ENCODE assay signal across 19 cellular contexts in the genomic region with DNA sequence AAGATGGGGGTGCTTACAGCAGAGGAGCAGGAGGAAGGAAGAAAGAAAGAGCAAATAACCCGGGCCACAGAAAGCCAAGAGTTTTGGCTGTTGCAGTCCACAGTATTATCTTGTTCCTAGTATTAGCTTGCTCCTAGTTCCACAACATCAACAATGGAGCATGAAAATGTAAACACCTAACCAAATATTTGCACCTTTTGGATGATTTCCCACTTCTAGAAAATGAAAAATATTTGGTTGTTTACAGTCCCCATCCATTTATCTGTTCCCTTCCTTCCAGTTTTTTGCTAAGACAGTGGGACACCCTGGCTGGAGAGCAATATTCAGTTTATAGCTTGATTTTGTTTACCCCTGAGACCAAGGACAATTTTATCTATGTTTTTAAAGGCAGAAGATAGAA. TPM values are rescaled to one million over a fixed set of nuclear protein-coding genes. Genes with fewer than 3 reads are reported as not detected.
DNase-seq lines count a peak whose midpoint lies in the region; ATAC-seq and TF ChIP-seq lines count a peak whose summit lies in the region.
"Had no signal": no experiment of that assay in that cellular context is flagged by ENCODE, and none has a peak within 500 bp of the region (broad histone marks: within the 10 kb centered on the region; RNA-seq: fewer than 3 reads in every experiment).

No MANE protein-coding gene starts in this region.

- H3K27ac ChIP-seq in C4-2B (peak overlapping the region; percentile 70), IMR-90 (ENCODE audit: insufficient read depth, low read length) (no peak overlapping the region), mesendoderm (ENCODE audit: low read depth, low read length) (no peak overlapping the region)
- H3K27ac ChIP-seq: A549, KMS-11, RWPE1 had no signal

- no peak overlapping the region for H2BK15ac ChIP-seq in IMR-90 (ENCODE audit: low read depth, low read length)
- peak overlapping the region; percentile 60 for H2BK15ac ChIP-seq in mesendoderm (replicated peaks; ENCODE audit: low read depth)

- TF ChIP-seq CTCF in C4-2B (conservative IDR thresholded peaks at IDR 0.05) (no peak), IMR-90 (conservative IDR thresholded peaks at IDR 0.05; ENCODE audit: low read depth, low read length) (no peak), WTC11 (IDR thresholded peaks at IDR 0.05) (no peak)

- H3K4ac ChIP-seq in IMR-90 (ENCODE audit: low read depth, low read length) (no peak overlapping the region), mesendoderm (ENCODE audit: low read depth, low read length) (no peak overlapping the region)

- H3K23ac ChIP-seq in IMR-90 (ENCODE audit: low read depth, low read length): no peak overlapping the region
- no peak overlapping the region for H3K23ac ChIP-seq in mesendoderm (ENCODE audit: low read length)

- H2AK5ac ChIP-seq in IMR-90 (ENCODE audit: low read depth, low read length): no peak overlapping the region
- no peak overlapping the region for H2AK5ac ChIP-seq in mesendoderm (ENCODE audit: low read length)

- in situ Hi-C loops in IMR-90 (cut with MboI; ENCODE audit: low sequenced_read_pairs): no loop called here

- H3K14ac ChIP-seq in IMR-90 (replicated peaks; ENCODE audit: low read depth, low read length): 0 out of 2 replicates have a peak overlapping the region, but pooled peaks have one; percentile 0

- dilution Hi-C loops in IMR-90 (cut with HindIII; ENCODE audit: low sequenced_read_pairs, unreplicated experiment): no loop called here

- H3K56ac ChIP-seq in IMR-90 (ENCODE audit: extremely low read depth, insufficient read depth, low read length) (no peak overlapping the region), mesendoderm (ENCODE audit: low read length) (peak overlapping the region; percentile 62)

- H3K9me3 Mint-ChIP-seq in WTC11: no peaks in the 10 kb centered on the region; the same call in 1 of the 2 replicates
- H3K9me3 Mint-ChIP-seq: HFFc6 had no signal

- H3K9me3 ChIP-seq in IMR-90 (ENCODE audit: control insufficient read depth, insufficient read depth, low read length): no peaks in the 10 kb centered on the region
- H3K9me3 ChIP-seq: A549 had no signal

- TF ChIP-seq RAD21 in IMR-90 (IDR thresholded peaks at IDR 0.05; ENCODE audit: low read length): no peak

- ATAC-seq in IMR-90 (ENCODE audit: low read depth): no peak; the same call in 1 of the 2 replicates
- ATAC-seq in WTC11: no peak
- no peak for ATAC-seq in GM21447 (IDR thresholded peaks at IDR 0.05; ENCODE audit: unreplicated experiment)
- ATAC-seq: HepG2, PC-3 had no signal

- H3K9me1 ChIP-seq in IMR-90 (ENCODE audit: insufficient read depth, low read length): no peaks in the 10 kb centered on the region

- H2BK5ac ChIP-seq in IMR-90 (ENCODE audit: low read depth, low read length, poor library complexity, severe bottlenecking): no peak overlapping the region
- H2BK5ac ChIP-seq in mesendoderm (ENCODE audit: low read length): no peak overlapping the region

- no peaks in the 10 kb centered on the region for H3K36me3 Mint-ChIP-seq in WTC11

- no peak overlapping the region; the same call in 1 of the 2 replicates for H3K4me2 ChIP-seq in IMR-90 (ENCODE audit: low read depth, low read length)
- H3K4me2 ChIP-seq in mesendoderm (ENCODE audit: low read length): no peak overlapping the region
- H3K4me2 ChIP-seq: A549, KMS-11 had no signal

- no peaks in the 10 kb centered on the region for H4K20me1 ChIP-seq in IMR-90 (ENCODE audit: insufficient read depth, low read length)

- H3K27ac Mint-ChIP-seq in WTC11: peak overlapping the region; percentile 85
- H3K27ac Mint-ChIP-seq: CD4-positive, alpha-beta memory T cell; HFFc6 had no signal

- no peak overlapping the region for H2AK9ac ChIP-seq in IMR-90 (replicated peaks; ENCODE audit: low read depth, low read length, poor library complexity)

- no peak overlapping the region for H4K91ac ChIP-seq in IMR-90 (ENCODE audit: insufficient read depth, low read depth, low read length)

- no peaks in the 10 kb centered on the region for H3K27me3 Mint-ChIP-seq in WTC11 (ENCODE audit: low read depth)
- H3K27me3 Mint-ChIP-seq: CD4-positive, alpha-beta memory T cell had no signal

- H3K79me1 ChIP-seq in IMR-90 (ENCODE audit: low read depth in 1 of 2, low read length in 2 of 2) (no peaks in the 10 kb centered on the region), mesendoderm (ENCODE audit: low read length) (no peaks in the 10 kb centered on the region)

- no peak overlapping the region for H3K4me3 Mint-ChIP-seq in WTC11
- H3K4me3 Mint-ChIP-seq: CD4-positive, alpha-beta memory T cell; HFFc6 had no signal

- no peaks in the 10 kb centered on the region for H3K79me2 ChIP-seq in mesendoderm (ENCODE audit: control insufficient read depth, insufficient read depth, low read length)

- no peaks in the 10 kb centered on the region for H3K27me3 ChIP-seq in IMR-90 (ENCODE audit: control insufficient read depth, insufficient read depth, low read length)
- H3K27me3 ChIP-seq in mesendoderm (ENCODE audit: insufficient read depth, low read length, poor library complexity): no peaks in the 10 kb centered on the region

- no peak overlapping the region for H2BK120ac ChIP-seq in IMR-90 (ENCODE audit: low read depth, low read length)
- no peak overlapping the region for H2BK120ac ChIP-seq in mesendoderm (ENCODE audit: low read depth, low read length)

- intact Hi-C loops in IMR-90 (cut with micrococcal nuclease): no loop called here

- H3K36me3 ChIP-seq in IMR-90 (ENCODE audit: control insufficient read depth, insufficient read depth, low read length) (no peaks in the 10 kb centered on the region), mesendoderm (ENCODE audit: control insufficient read depth, insufficient read depth, low read length) (no peaks in the 10 kb centered on the region)

- H2AFZ ChIP-seq in IMR-90 (replicated peaks; ENCODE audit: low read length, poor library complexity): no peak overlapping the region

- H3K9ac ChIP-seq in IMR-90 (ENCODE audit: low read depth, low read length) (no peak overlapping the region), mesendoderm (ENCODE audit: low read length) (peak overlapping the region; percentile 11)
- H3K9ac ChIP-seq: KMS-11 had no signal

- H4K5ac ChIP-seq in IMR-90 (ENCODE audit: low read depth, low read length): no peak overlapping the region
- H4K5ac ChIP-seq in mesendoderm (ENCODE audit: low read length): no peak overlapping the region

- no peak overlapping the region for H3K4me3 ChIP-seq in IMR-90 (ENCODE audit: insufficient read depth, low read depth, low read length)
- H3K4me3 ChIP-seq in mesendoderm (ENCODE audit: low read length): no peak overlapping the region
- H3K4me3 ChIP-seq: A549 had no signal

- DNase-seq in IMR-90: no peak
- DNase-seq in WTC11 (ENCODE audit: low spot score): no peak
- no peak for DNase-seq in mesendoderm
- no peak for DNase-seq in NCI-H82 treated with DMSO at 0.1 percent for 48 hours (lab: John Stamatoyannopoulos, UW; ENCODE audit: unreplicated experiment)
- no peak for DNase-seq in SIG-M5 treated with dmso at 0.1 percent for 504 hours (lab: John Stamatoyannopoulos, UW; ENCODE audit: unreplicated experiment)
- DNase-seq: CD4-positive, alpha-beta memory T cell; DMS153; HFFc6; NCI-H1417 treated with DMSO at 0.1 percent for 48 hours; NCI-H2081; NCI-H446 treated with DMSO at 0.1 percent for 48 hours; PC-3; SIG-M5 had no signal

- no CpG with 5 or more reads among the region's 1 CpG for WGBS in IMR-90 (ENCODE audit: extremely low coverage in 2 of 2, insufficient read length in 1 of 2), 2 experiments
- no CpG with 5 or more reads among the region's 1 CpG for WGBS in mesendoderm (ENCODE audit: extremely low coverage, insufficient coverage, low lambda C conversion rate)

- peaks cover 43% of the 10 kb centered on the region for H3K4me1 Mint-ChIP-seq in WTC11

- H4K8ac ChIP-seq in IMR-90 (ENCODE audit: low read depth in 2 of 2, low read length in 2 of 2): no peak overlapping the region
- no peak overlapping the region for H4K8ac ChIP-seq in mesendoderm (ENCODE audit: low read depth, low read length)

- H2BK20ac ChIP-seq in IMR-90 (ENCODE audit: low read depth, low read length): no peak overlapping the region

- POLR2A ChIA-PET in IMR-90 (lab: Charles Lee; ENCODE audit: unreplicated experiment): no interaction called here
- POLR2A ChIA-PET in WTC11 (lab: Charles Lee): interaction anchor here (0.6 kb wide), 1 partner anchor 223 kb away, joined by 3 read pairs; no protein-coding TSS in a partner anchor

- TF ChIP-seq POLR2A in IMR-90 (IDR thresholded peaks at IDR 0.05; ENCODE audit: low read depth, low read length): no peak

- BruUV-seq in IMR-90 (replicated peaks; lab: Mats Ljungman, UMichigan): no TSS peak

- no peaks in the 10 kb centered on the region; the same call in 1 of the 2 replicates for H3K4me1 ChIP-seq in IMR-90 (ENCODE audit: control insufficient read depth, insufficient read depth, low read length)
- H3K4me1 ChIP-seq in mesendoderm (ENCODE audit: control insufficient read depth, low read depth, low read length): peaks cover 2% of the 10 kb centered on the region
- H3K4me1 ChIP-seq: A549 had no signal

- CTCF ChIA-PET in IMR-90 (lab: Yijun Ruan, JAX) (interaction anchor here (0.7 kb wide), 1 partner anchor 82 kb away, joined by 5 read pairs; no protein-coding TSS in a partner anchor), WTC11 (lab: Charles Lee) (interaction anchor here (0.6 kb wide), 1 partner anchor 365 kb away, joined by 3 read pairs; no protein-coding TSS in a partner anchor)

- H3K18ac ChIP-seq in IMR-90 (ENCODE audit: low read depth, low read length): no peak overlapping the region
- no peak overlapping the region for H3K18ac ChIP-seq in mesendoderm (ENCODE audit: low read length)

TF ChIP-seq in IMR-90, 13 proteins besides CTCF, POLR2A, EP300 and RAD21 (continues in another document):
- TF ChIP-seq CEBPB (IDR thresholded peaks at IDR 0.05; ENCODE audit: low read depth, low read length): no peak
- TF ChIP-seq BHLHE40 (IDR thresholded peaks at IDR 0.05; ENCODE audit: low read depth, low read length): no peak

RNA-seq across cellular contexts. Expression of gene RESF1, which starts 51.4 kb away (rescaled TPM):
- total RNA-seq in IMR-90 (2012; rRNA removed) (7.3 and 10.3 TPM in 2 replicates), WTC11 (2021) (78.1 to 91.4 TPM (median 79.9 TPM) in 3 replicates)
- polyA plus RNA-seq in IMR-90 (2012; rRNA removed): 4.7 and 5.0 TPM in 2 replicates
- 1.1 and 1.8 TPM in 2 replicates for polyA plus RNA-seq in IMR-90 (2012; cell fraction: cytosol; rRNA removed)
- polyA plus RNA-seq in IMR-90 (2012; cell fraction: nucleus; rRNA removed; ENCODE audit: low replicate concordance): 1.0 and 5.9 TPM in 2 replicates
- polyA plus RNA-seq in mesendoderm (2013, experiment 1 of 2): 90.8 TPM
- polyA plus RNA-seq in mesendoderm (2013, experiment 2 of 2): 95.0 TPM
